18 cellular contexts compared by ENCODE assay signal in genomic region chr2:127022817-127023216, GRCh38.
DNase-seq lines count a peak whose midpoint lies in the region; ATAC-seq, FAIRE-seq and TF ChIP-seq lines count a peak whose summit lies in the region.
"Had no signal": no experiment of that assay in that cellular context is flagged by ENCODE, and none has a peak within 500 bp of the region (broad histone marks: within the 10 kb centered on the region; RNA-seq: fewer than 3 reads in every experiment).

No MANE protein-coding gene starts in this region.

- peak; percentile 15; the same call in 1 of the 2 replicates for TF ChIP-seq CTCF in HepG2 (CRISPR knock-in tag; IDR thresholded peaks at IDR 0.05)
- no peak for TF ChIP-seq CTCF in right lobe of liver (IDR thresholded peaks at IDR 0.05)
- peak; percentile 42 for TF ChIP-seq CTCF in OCI-LY7 (conservative IDR thresholded peaks at IDR 0.05; ENCODE audit: low read length)
- TF ChIP-seq CTCF in esophagus muscularis mucosa (IDR thresholded peaks at IDR 0.05) = no peak

- 81% methylated on average over 10 of the region's 10 CpGs for WGBS in HepG2 (ENCODE audit: low lambda C conversion rate)
- 96% methylated on average over 10 of the region's 10 CpGs for WGBS in right lobe of liver (ENCODE audit: insufficient coverage, low coverage, low lambda C conversion rate, missing lambda C conversion rate)
- WGBS in esophagus muscularis mucosa = 90% methylated on average over 10 of the region's 10 CpGs

- H2AFZ ChIP-seq in HepG2 (ENCODE audit: low read length) = no peak overlapping the region
- H2AFZ ChIP-seq in OCI-LY7 (ENCODE audit: low read length) = no peak overlapping the region
- H2AFZ ChIP-seq: GM23338 had no signal

- no peak for FAIRE-seq in HepG2 (lab: Jason Lieb, UNC)
- FAIRE-seq: G401.6, GM12892, H54 had no signal

- no peaks in the 10 kb centered on the region for H3K9me2 ChIP-seq in OCI-LY7 (ENCODE audit: insufficient read depth, low read length)

- ATAC-seq in HepG2 = peak; percentile 41; the same call in 1 of the 3 replicates
- no peak for ATAC-seq in right lobe of liver
- no peak for ATAC-seq in left lobe of liver
- ATAC-seq: CD8-positive, alpha-beta T cell; GM23338 had no signal

- H3K27ac ChIP-seq in HepG2 (ENCODE audit: extremely low read length, insufficient read depth, low read length) (no peak overlapping the region), right lobe of liver (no peak overlapping the region), OCI-LY7 (ENCODE audit: low read depth, low read length, poor library complexity, severe bottlenecking) (no peak overlapping the region), esophagus muscularis mucosa (replicated peaks in 1 of 4) (no peak overlapping the region)
- H3K27ac ChIP-seq: BLaER1 treated with 17β-estradiol and CSF1 and Interleukin-3, amounts not matched to agents 10 nM and 100 nM; HL-60 had no signal

- H3K4me1 ChIP-seq in HepG2 (ENCODE audit: insufficient read depth, low read length) = peaks cover 2% of the 10 kb centered on the region
- peaks cover 0 to 7% (median 0%) of the 10 kb centered on the region in 4 donors for H3K4me1 ChIP-seq in right lobe of liver
- no peaks in the 10 kb centered on the region for H3K4me1 ChIP-seq in OCI-LY7 (ENCODE audit: insufficient read depth, low read length, poor library complexity, severe bottlenecking)
- H3K4me1 ChIP-seq in esophagus muscularis mucosa = peaks cover 11 to 18% (median 17%) of the 10 kb centered on the region in 4 donors

- no peak for TF ChIP-seq EP300 in HepG2 (IDR thresholded peaks at IDR 0.05; ENCODE audit: low read depth in 2 of 2, low read length in 2 of 2)
- TF ChIP-seq EP300 in HepG2 (CRISPR knock-in tag; IDR thresholded peaks at IDR 0.05; ENCODE audit: borderline replicate concordance) = no peak
- no peak for TF ChIP-seq EP300 in esophagus muscularis mucosa (IDR thresholded peaks at IDR 0.05)

- in situ Hi-C loops in HepG2 (cut with HindIII; ENCODE audit: extremely low pct_ligation_motif_present, low pct_unique_long_range_greater_than_20kb) = no loop called here

- no peak for TF ChIP-seq POLR2A in HepG2 (IDR thresholded peaks at IDR 0.05; ENCODE audit: insufficient read depth in 1 of 2, low read depth in 2 of 2, low read length in 2 of 2)
- TF ChIP-seq POLR2A in right lobe of liver (IDR thresholded peaks at IDR 0.05) = no peak
- no peak for TF ChIP-seq POLR2A in esophagus muscularis mucosa (IDR thresholded peaks at IDR 0.05; ENCODE audit: low read depth)

- H3K4me2 ChIP-seq in HepG2 (ENCODE audit: low read depth, low read length) (no peak overlapping the region), OCI-LY7 (ENCODE audit: low read length) (no peak overlapping the region)
- H3K4me2 ChIP-seq: BLaER1 treated with 17β-estradiol and CSF1 and Interleukin-3, amounts not matched to agents 10 nM and 100 nM; GM23338 had no signal

- POLR2A ChIA-PET in HepG2 (lab: Yijun Ruan, JAX) = no interaction called here
- POLR2A ChIA-PET in OCI-LY7 (lab: Charles Lee) = no interaction called here

- H3K36me3 ChIP-seq in HepG2 (replicated peaks in 1 of 2; ENCODE audit: control insufficient read depth in 1 of 2, insufficient read depth in 2 of 2, low read length in 2 of 2) (no peaks in the 10 kb centered on the region), right lobe of liver (no peaks in the 10 kb centered on the region), OCI-LY7 (ENCODE audit: insufficient read depth, low read length) (no peaks in the 10 kb centered on the region), esophagus muscularis mucosa (no peaks in the 10 kb centered on the region)
- H3K36me3 ChIP-seq: BLaER1 treated with 17β-estradiol and CSF1 and Interleukin-3, amounts not matched to agents 10 nM and 100 nM had no signal

- DNase-seq in HepG2 (ENCODE audit: low spot score) (no peak), right lobe of liver (no peak), OCI-LY7 (ENCODE audit: low spot score) (no peak), esophagus muscularis mucosa (ENCODE audit: extremely low spot score) (peak; percentile 17), left lobe of liver (ENCODE audit: low spot score) (no peak), kidney glomerular epithelial cell (lab: John Stamatoyannopoulos, UW) (no peak), D341Med (ENCODE audit: low spot score) (no peak)
- DNase-seq: 8988T, Calu3, DMS 273 treated with DMSO at 0.1 percent for 48 hours, DND-41 had no signal

- H4K20me1 ChIP-seq in HepG2 (ENCODE audit: insufficient read depth, low read length) (no peaks in the 10 kb centered on the region), OCI-LY7 (ENCODE audit: insufficient read depth, low read length) (no peaks in the 10 kb centered on the region)
- H4K20me1 ChIP-seq: BLaER1 treated with 17β-estradiol and CSF1 and Interleukin-3, amounts not matched to agents 10 nM and 100 nM had no signal

- TF ChIP-seq RAD21 in HepG2 (CRISPR knock-in tag; IDR thresholded peaks at IDR 0.05) = no peak

- 0 out of 5 replicates have a peak, but pooled peaks cover 0 to 4% of the 10 kb centered on the region in 2 experiments for H3K27me3 ChIP-seq in HepG2 (ENCODE audit: control insufficient read depth in 1 of 2, insufficient read depth in 2 of 2, low read length in 2 of 2)
- no peaks in the 10 kb centered on the region for H3K27me3 ChIP-seq in right lobe of liver
- peaks cover 0 to 3% (median 0%) of the 10 kb centered on the region in 4 donors for H3K27me3 ChIP-seq in esophagus muscularis mucosa

- CTCF ChIA-PET in HepG2 (lab: Yijun Ruan, JAX; ENCODE audit: low intra/inter-chr PET ratio, low total read pairs) = no interaction called here
- CTCF ChIA-PET in OCI-LY7 (lab: Charles Lee; ENCODE audit: unreplicated experiment) = no interaction called here

- intact Hi-C loops in HepG2 (cut with micrococcal nuclease; ENCODE audit: unreplicated experiment) = no loop called here
- intact Hi-C loops in right lobe of liver (cut with DNase I) = no loop called here
- intact Hi-C loops in OCI-LY7 (cut with micrococcal nuclease; ENCODE audit: unreplicated experiment) = no loop called here
- intact Hi-C loops in esophagus muscularis mucosa (cut with DNase I) = no loop called here

- H3K9me3 ChIP-seq in HepG2 (ENCODE audit: low read length) (peaks cover 5% of the 10 kb centered on the region; the same call in 1 of the 2 replicates), right lobe of liver (no peaks in the 10 kb centered on the region), OCI-LY7 (ENCODE audit: low read length) (no peaks in the 10 kb centered on the region), esophagus muscularis mucosa (peaks cover 0 to 7% (median 0%) of the 10 kb centered on the region in 4 donors)

- no peaks in the 10 kb centered on the region for H3K79me2 ChIP-seq in HepG2 (ENCODE audit: insufficient read depth, low read length)
- no peaks in the 10 kb centered on the region for H3K79me2 ChIP-seq in OCI-LY7 (ENCODE audit: insufficient read depth, low read depth, low read length)

- no peak overlapping the region for H3K4me3 ChIP-seq in HepG2 (replicated peaks in 1 of 3; ENCODE audit: insufficient read depth in 1 of 3, low read depth in 2 of 3, low read length in 3 of 3)
- no peak overlapping the region for H3K4me3 ChIP-seq in right lobe of liver
- no peak overlapping the region for H3K4me3 ChIP-seq in OCI-LY7 (ENCODE audit: low read depth, low read length, poor library complexity, severe bottlenecking)
- H3K4me3 ChIP-seq in esophagus muscularis mucosa = no peak overlapping the region
- H3K4me3 ChIP-seq: BLaER1 treated with 17β-estradiol and CSF1 and Interleukin-3, amounts not matched to agents 10 nM and 100 nM; GM23338 had no signal

- no peak overlapping the region for H3K9ac ChIP-seq in HepG2 (ENCODE audit: insufficient read depth, low read depth, low read length)
- H3K9ac ChIP-seq: BLaER1 treated with 17β-estradiol and CSF1 and Interleukin-3, amounts not matched to agents 10 nM and 100 nM had no signal

- BruUV-seq in HepG2 (replicated peaks; lab: Mats Ljungman, UMichigan) (no TSS peak), OCI-LY7 (replicated peaks; lab: Mats Ljungman, UMichigan) (no TSS peak)

TF ChIP-seq in HepG2, 621 proteins besides CTCF, POLR2A, EP300 and RAD21 (continues in another document):
- TF ChIP-seq SOX5 (CRISPR knock-in tag; IDR thresholded peaks at IDR 0.05; ENCODE audit: borderline replicate concordance) (no peak), ZNF572 (CRISPR knock-in tag; IDR thresholded peaks at IDR 0.05) (no peak), ZBTB3 (CRISPR knock-in tag; IDR thresholded peaks at IDR 0.05; ENCODE audit: borderline replicate concordance, low read depth) (no peak), ZNF746 (CRISPR knock-in tag; IDR thresholded peaks at IDR 0.05) (no peak), REST (IDR thresholded peaks at IDR 0.05; ENCODE audit: borderline replicate concordance in 1 of 2, low read depth in 1 of 2, low read length in 2 of 2) (no peak), ZNF747 (CRISPR knock-in tag; IDR thresholded peaks at IDR 0.05; ENCODE audit: borderline replicate concordance) (no peak), TCF7L2 (IDR thresholded peaks at IDR 0.05; ENCODE audit: low read depth, low read length) (no peak), TARDBP (CRISPR knock-in tag; IDR thresholded peaks at IDR 0.05) (no peak), DNMT1 (CRISPR knock-in tag; IDR thresholded peaks at IDR 0.05) (no peak)

Comparison
In these comparisons a context has a peak if more than half of its experiments do, and no peak if none do; other contexts are left out.
1. CTCF ChIP-seq: peak in HepG2 (single experiment) and OCI-LY7 (single experiment); none in right lobe of liver (0 of 4) and esophagus muscularis mucosa (0 of 3).